17 cellular contexts compared by ENCODE assay signal in the genomic region with DNA sequence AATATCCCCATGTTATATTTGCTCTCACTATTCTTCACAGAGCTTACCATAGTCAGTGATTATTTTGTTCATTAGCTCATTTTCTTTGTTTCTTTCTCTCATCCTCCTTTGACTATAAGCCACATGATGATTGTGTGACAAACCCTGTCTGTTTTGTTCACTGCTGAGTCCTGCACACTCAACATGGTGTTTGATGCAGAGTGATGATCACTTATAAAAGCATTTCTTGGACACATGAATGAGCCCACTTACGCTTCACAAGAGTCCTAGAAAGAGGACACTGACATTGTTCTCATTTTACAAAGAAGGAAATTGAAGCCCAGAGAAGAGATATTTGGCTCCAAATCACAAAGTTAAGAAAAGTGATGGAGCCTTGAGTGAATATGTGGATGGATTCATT. TPM values are rescaled to one million over a fixed set of nuclear protein-coding genes. Genes with fewer than 3 reads are reported as not detected.
DNase-seq lines count a peak whose midpoint lies in the region; ATAC-seq and TF ChIP-seq lines count a peak whose summit lies in the region.
"Had no signal": no experiment of that assay in that cellular context is flagged by ENCODE, and none has a peak within 500 bp of the region (broad histone marks: within the 10 kb centered on the region; RNA-seq: fewer than 3 reads in every experiment).

No MANE protein-coding gene starts in this region.

- 43 to 66% (median 44%) methylated on average over 1 of the region's 1 CpG for WGBS in psoas muscle, 3 donors

- no peaks in the 10 kb centered on the region for H3K27me3 ChIP-seq in psoas muscle (ENCODE audit: insufficient read depth in 3 of 3, low read length in 2 of 3)
- H3K27me3 ChIP-seq: BE2C had no signal

- no peak for TF ChIP-seq CTCF in psoas muscle (IDR thresholded peaks at IDR 0.05)

- peaks cover 0 to 4% of the 10 kb centered on the region in 2 donors for H3K36me3 ChIP-seq in psoas muscle (ENCODE audit: insufficient read depth in 1 of 2, low read depth in 1 of 2)
- H3K36me3 ChIP-seq: BE2C had no signal

- ATAC-seq in psoas muscle, result peak in 1 of 4 donors; percentile 18
- no peak for ATAC-seq in effector memory CD8-positive, alpha-beta T cell (replicated peaks)
- ATAC-seq: GM23338, SK-N-SH treated with all-trans-retinoic acid at 6 μM for 48 hours had no signal

- H3K27ac ChIP-seq in epithelial cell of prostate, result peak overlapping the region; percentile 8
- peak overlapping the region; percentile 97 for H3K27ac ChIP-seq in psoas muscle

- H3K4me1 Mint-ChIP-seq in effector memory CD8-positive, alpha-beta T cell (ENCODE audit: low read depth in 2 of 2), result no peaks in the 10 kb centered on the region
- H3K4me1 Mint-ChIP-seq: GM23338 had no signal

- peaks cover 78% of the 10 kb centered on the region for H3K4me1 ChIP-seq in psoas muscle
- H3K4me1 ChIP-seq: BE2C had no signal

- H3K27ac Mint-ChIP-seq in effector memory CD8-positive, alpha-beta T cell, result no peak overlapping the region
- H3K27ac Mint-ChIP-seq: GM23338 had no signal

- H3K9me3 Mint-ChIP-seq in effector memory CD8-positive, alpha-beta T cell, result no peaks in the 10 kb centered on the region
- H3K9me3 Mint-ChIP-seq: GM23338 had no signal

- H3K36me3 Mint-ChIP-seq in effector memory CD8-positive, alpha-beta T cell (ENCODE audit: insufficient read depth), result no peaks in the 10 kb centered on the region

- H3K27me3 Mint-ChIP-seq in effector memory CD8-positive, alpha-beta T cell, result peaks cover 14 to 29% of the 10 kb centered on the region in 2 donors

- no peak overlapping the region for H3K4me3 Mint-ChIP-seq in effector memory CD8-positive, alpha-beta T cell
- H3K4me3 Mint-ChIP-seq: GM23338 had no signal

- DNase-seq in DMS79 (lab: John Stamatoyannopoulos, UW) (peak; percentile 16), NCI-H187 (lab: John Stamatoyannopoulos, UW) (peak; percentile 45 to 68), epithelial cell of prostate (ENCODE audit: low read depth, low spot score) (no peak), psoas muscle (no peak), hepatic stellate cell (ENCODE audit: low spot score) (no peak), inferior parietal cortex (ENCODE audit: extremely low spot score) (no peak)
- DNase-seq in effector memory CD8-positive, alpha-beta T cell, result no peak
- DNase-seq: activated CD4-positive, alpha-beta T cell treated with anti-CD3 and anti-CD28 coated beads, Interleukin-2, amount 50 U/mL, for 4 hours; activated naive CD4-positive, alpha-beta T cell; activated T-cell treated with anti-CD3 and anti-CD28 coated beads for 4 hours; BE2C; islet precursor cell; midbrain; NCI-H2081 treated with DMSO at 0.1 percent for 48 hours; stimulated activated CD4-positive, alpha-beta T cell treated with anti-CD3 and anti-CD28 coated beads, Interleukin-2, amount 100 ng/mL, for 24 hours had no signal

- no peaks in the 10 kb centered on the region for H3K9me3 ChIP-seq in psoas muscle
- H3K9me3 ChIP-seq: BE2C had no signal

- intact Hi-C loops in psoas muscle (cut with DNase I), result no loop called here

- no peak overlapping the region for H3K4me3 ChIP-seq in psoas muscle
- H3K4me3 ChIP-seq: GM23338 had no signal

RNA-seq across cellular contexts. Expression of gene ABLIM3, which starts 13.3 kb away (rescaled TPM):
- 10 to 100 TPM; 34.3 to 54.5 (median 42.8) TPM for total RNA-seq in psoas muscle
- polyA plus RNA-seq in psoas muscle, result 10 to 100 TPM; 18.7 to 35.0 (median 23.8) TPM

Comparison
In these comparisons a context has a peak if more than half of its experiments do, and no peak if none do; other contexts are left out.
1. DNase-seq: peak in DMS79 (single experiment) and NCI-H187 (2 of 2); none in epithelial cell of prostate (single experiment), psoas muscle (0 of 2), hepatic stellate cell (single experiment), inferior parietal cortex (single experiment) and effector memory CD8-positive, alpha-beta T cell (0 of 3).